9 cellular contexts compared by ENCODE assay signal in genomic region chr9:112097712-112098688, GRCh38.
DNase-seq lines count a peak whose midpoint lies in the region; ATAC-seq and TF ChIP-seq lines count a peak whose summit lies in the region.
"Had no signal": no experiment of that assay in that cellular context is flagged by ENCODE, and none has a peak within 500 bp of the region (broad histone marks: within the 10 kb centered on the region; RNA-seq: fewer than 3 reads in every experiment).

No MANE protein-coding gene starts in this region.

- peaks cover 6% of the 10 kb centered on the region for H3K36me3 Mint-ChIP-seq in Calu3 (ENCODE audit: insufficient read depth, unreplicated experiment)

- H3K27me3 Mint-ChIP-seq in Calu3 (ENCODE audit: unreplicated experiment), result no peaks in the 10 kb centered on the region

- no peaks in the 10 kb centered on the region for H3K9me3 Mint-ChIP-seq in Calu3 (ENCODE audit: low read depth, unreplicated experiment)
- H3K9me3 Mint-ChIP-seq: T-helper 1 cell treated with Interleukin-12 subunit alpha and Interleukin-12 subunit beta and Interleukin-4 antibody, amounts not matched to agents 30 μg/mL and 1 μg/mL, for 36 hours had no signal

- DNase-seq in Calu3 (peak; percentile 78), NCI-H226 (peak; percentile 23), cerebellar cortex (ENCODE audit: low spot score) (peak; percentile 67), left colon (peak in 1 of 2 donors; percentile 59)
- DNase-seq in activated CD4-positive, CD25-positive, alpha-beta regulatory T cell treated with anti-CD3 and anti-CD28 coated beads, Interleukin-2, amount 50 U/mL, for 72 hours, result peak; percentile 61
- DNase-seq in stimulated activated CD4-positive, alpha-beta T cell treated with anti-CD3 and anti-CD28 coated beads, TNF-alpha, amount 100 ng/mL, for 1 hour (ENCODE audit: low read depth in 3 of 3, low spot score in 1 of 3), result peak; percentile 17 to 38 (median 22)

- CTCF ChIA-PET in Calu3 (lab: Charles Lee), result interaction anchor here (0.6 to 1.5 kb wide), 6 partner anchors 15 to 422 kb away, joined by 3 to 6 read pairs (median 4); no protein-coding TSS in a partner anchor

- H3K4me3 Mint-ChIP-seq in Calu3 (ENCODE audit: low read depth, unreplicated experiment), result no peak overlapping the region
- H3K4me3 Mint-ChIP-seq: T-helper 1 cell treated with Interleukin-12 subunit alpha and Interleukin-12 subunit beta and Interleukin-4 antibody, amounts not matched to agents 30 μg/mL and 1 μg/mL, for 36 hours had no signal

- peaks cover 10% of the 10 kb centered on the region for H3K4me1 Mint-ChIP-seq in Calu3 (ENCODE audit: low read depth, unreplicated experiment)

- H3K27ac Mint-ChIP-seq in Calu3 (ENCODE audit: unreplicated experiment), result no peak overlapping the region
- H3K27ac Mint-ChIP-seq: T-helper 1 cell treated with Interleukin-12 subunit alpha and Interleukin-12 subunit beta and Interleukin-4 antibody, amounts not matched to agents 30 μg/mL and 1 μg/mL, for 36 hours had no signal

- TF ChIP-seq CTCF in Calu3 (IDR thresholded peaks at IDR 0.05; ENCODE audit: unreplicated experiment), result peak; percentile 57

- intact Hi-C loops in Calu3 (cut with micrococcal nuclease; ENCODE audit: unreplicated experiment) (loop anchor here (10.0 kb wide), 1 partner anchor 107 kb away; no protein-coding TSS in a partner anchor), left colon (cut with DNase I, micrococcal nuclease) (loop anchor here in 1 of 2 donors (10.0 kb wide), 1 partner anchor 267 kb away; no protein-coding TSS in a partner anchor)

- peak; percentile 60 for ATAC-seq in HG02798 (IDR thresholded peaks at IDR 0.05; ENCODE audit: poor library complexity, unreplicated experiment)
- ATAC-seq in left colon, result peak; percentile 78
- no peak for ATAC-seq in HG03196 (IDR thresholded peaks at IDR 0.05; ENCODE audit: unreplicated experiment)

- BruUV-seq in Calu3 (replicated peaks; lab: Mats Ljungman, UMichigan), result no TSS peak
